ENCODE assay signal across 9 cellular contexts in the genomic region with DNA sequence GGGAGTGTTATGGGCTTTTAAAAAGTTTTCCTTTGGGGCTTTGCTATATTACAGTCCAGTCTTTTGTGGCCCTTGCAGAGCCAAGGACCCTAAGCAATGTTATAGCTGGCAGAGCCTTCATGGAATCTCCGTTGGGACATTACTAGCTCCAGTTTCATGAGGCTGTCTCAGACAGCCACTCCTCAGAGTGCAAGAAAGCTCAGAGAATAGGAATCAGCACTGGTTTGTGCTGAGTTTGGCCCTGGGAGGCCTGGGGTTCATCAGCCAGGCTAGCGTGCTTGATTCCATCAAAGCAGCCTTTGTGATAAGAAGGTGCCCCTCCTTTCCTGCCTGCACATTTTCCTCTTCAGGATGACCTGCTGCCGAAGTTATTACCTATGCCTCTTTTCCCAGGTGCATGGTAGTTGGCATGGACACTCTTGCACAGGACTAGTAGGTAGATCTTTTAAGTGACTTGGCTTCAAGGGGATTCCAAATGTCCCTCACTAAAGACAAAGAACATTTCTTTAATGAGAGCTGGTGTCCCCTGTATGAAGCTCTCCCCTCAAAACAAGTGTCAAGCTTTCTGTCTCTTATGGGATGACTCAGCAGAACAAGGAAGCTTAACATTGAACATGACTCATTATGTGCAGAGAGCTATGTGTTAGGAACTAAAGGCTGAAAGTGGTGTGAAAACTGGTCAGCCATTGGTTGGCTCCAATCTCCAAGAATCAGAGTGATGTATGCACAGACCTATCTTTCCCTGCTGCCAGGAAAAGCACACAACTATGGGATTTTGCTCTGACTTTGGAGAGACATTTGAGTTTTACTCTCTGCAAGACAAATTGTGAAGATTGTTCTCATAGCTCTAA.
A peak's percentile ranks its signal among the peaks of the same experiment; 100 is the strongest.
DNase-seq lines count a peak whose midpoint lies in the region; ATAC-seq and TF ChIP-seq lines count a peak whose summit lies in the region.
"Had no signal": no experiment of that assay in that cellular context is flagged by ENCODE, and none has a peak within 500 bp of the region (broad histone marks: within the 10 kb centered on the region; RNA-seq: fewer than 3 reads in every experiment).

No MANE protein-coding gene starts in this region.

- CTCF ChIA-PET in Calu3 (lab: Charles Lee) (interaction anchor here (0.5 to 1.4 kb wide), 6 partner anchors 9 to 1872 kb away, joined by 3 to 5 read pairs (median 3); no protein-coding TSS in a partner anchor), PC-3 (lab: Charles Lee) (no interaction called here)

- no peaks in the 10 kb centered on the region for H3K9me3 ChIP-seq in PC-3 (ENCODE audit: low read length)

- H3K4me1 Mint-ChIP-seq in Calu3 (ENCODE audit: low read depth, unreplicated experiment) = peaks cover 40% of the 10 kb centered on the region
- H3K4me1 Mint-ChIP-seq in HFFc6 (ENCODE audit: low read depth) = peaks cover 40% of the 10 kb centered on the region
- H3K4me1 Mint-ChIP-seq: naive B cell had no signal

- 0 out of 2 replicates have a peak, but pooled peaks cover 5% of the 10 kb centered on the region for H3K27me3 ChIP-seq in PC-3 (ENCODE audit: low read length)

- peak overlapping the region; percentile 43 for H3K4me3 Mint-ChIP-seq in Calu3 (ENCODE audit: low read depth, unreplicated experiment)
- H3K4me3 Mint-ChIP-seq in HFFc6 = no peak overlapping the region
- H3K4me3 Mint-ChIP-seq: naive B cell had no signal

- H3K36me3 ChIP-seq in PC-3 (ENCODE audit: low read depth, low read length) = no peaks in the 10 kb centered on the region

- H3K9me3 Mint-ChIP-seq in Calu3 (ENCODE audit: low read depth, unreplicated experiment) (no peaks in the 10 kb centered on the region), HFFc6 (no peaks in the 10 kb centered on the region)
- H3K9me3 Mint-ChIP-seq: naive B cell had no signal

- intact Hi-C loops in Calu3 (cut with micrococcal nuclease; ENCODE audit: unreplicated experiment) (loop anchor here (10.0 kb wide), 1 partner anchor 175 kb away; the partner anchor contains the start of gene PPIC), PC-3 (cut with micrococcal nuclease) (no loop called here)

- H3K4me1 ChIP-seq in PC-3 (ENCODE audit: insufficient read depth, low read length) = peaks cover 5% of the 10 kb centered on the region

- no peaks in the 10 kb centered on the region for H3K27me3 Mint-ChIP-seq in Calu3 (ENCODE audit: unreplicated experiment)
- H3K27me3 Mint-ChIP-seq in HFFc6 (ENCODE audit: insufficient read depth) = no peaks in the 10 kb centered on the region; the same call in 1 of the 2 replicates

- ATAC-seq in PC-3 = peak; percentile 67

- TF ChIP-seq CTCF in Calu3 (IDR thresholded peaks at IDR 0.05; ENCODE audit: unreplicated experiment) (no peak), HFFc6 (IDR thresholded peaks at IDR 0.05) (no peak), PC-3 (conservative IDR thresholded peaks at IDR 0.05; ENCODE audit: low read depth, low read length) (no peak)

- no peaks in the 10 kb centered on the region for H4K20me1 ChIP-seq in PC-3 (ENCODE audit: low read length)

- H3K79me2 ChIP-seq in PC-3 (ENCODE audit: low read length) = no peaks in the 10 kb centered on the region

- DNase-seq in Calu3 (peak; percentile 53), HFFc6 (peak; percentile 88), PC-3 (peak; percentile 62), glomerular visceral epithelial cell (ENCODE audit: extremely low spot score) (peak; percentile 71), NCI-H2029 treated with DMSO at 0.1 percent for 48 hours (lab: John Stamatoyannopoulos, UW) (no peak), NCI-H446 treated with DMSO at 0.1 percent for 48 hours (lab: John Stamatoyannopoulos, UW) (no peak), D341Med (ENCODE audit: low spot score) (no peak)
- no peak for DNase-seq in stimulated activated CD8-positive, alpha-beta memory T cell treated with anti-CD3 and anti-CD28 coated beads, Interleukin-4, amount 100 ng/mL, for 48 hours
- DNase-seq: naive B cell had no signal

- POLR2A ChIA-PET in PC-3 (lab: Charles Lee; ENCODE audit: unreplicated experiment) = no interaction called here

- no peak overlapping the region for H3K9ac ChIP-seq in PC-3 (ENCODE audit: low read length)

- H3K36me3 Mint-ChIP-seq in Calu3 (ENCODE audit: insufficient read depth, unreplicated experiment) (no peaks in the 10 kb centered on the region), HFFc6 (ENCODE audit: low read depth) (no peaks in the 10 kb centered on the region)
- H3K36me3 Mint-ChIP-seq: naive B cell had no signal

- H3K4me3 ChIP-seq in PC-3 (ENCODE audit: low read length) = no peak overlapping the region

- no peak overlapping the region for H3K27ac ChIP-seq in PC-3 (ENCODE audit: low read length)

- no peaks in the 10 kb centered on the region for H3F3A ChIP-seq in PC-3 (ENCODE audit: low read length, unreplicated experiment)

- no TSS peak for BruUV-seq in Calu3 (replicated peaks; lab: Mats Ljungman, UMichigan)
- BruUV-seq in PC-3 (replicated peaks; lab: Mats Ljungman, UMichigan) = no TSS peak

- H2AFZ ChIP-seq in PC-3 (ENCODE audit: low read length) = 0 out of 2 replicates have a peak overlapping the region, but pooled peaks have one; percentile 30

- H3K27ac Mint-ChIP-seq in Calu3 (ENCODE audit: unreplicated experiment) (peak overlapping the region; percentile 85), HFFc6 (peak overlapping the region; percentile 64)
- H3K27ac Mint-ChIP-seq: naive B cell had no signal

- H3K9me2 ChIP-seq in PC-3 (replicated peaks; ENCODE audit: low read length) = no peaks in the 10 kb centered on the region

- H3K4me2 ChIP-seq in PC-3 (ENCODE audit: low read length) = no peak overlapping the region; the same call in 1 of the 2 replicates

Comparison
In these comparisons a context has a peak if more than half of its experiments do, and no peak if none do; other contexts are left out.
1. DNase-seq: peak in Calu3 (single experiment), HFFc6 (single experiment), PC-3 (single experiment) and glomerular visceral epithelial cell (single experiment); none in NCI-H2029 treated with DMSO at 0.1 percent for 48 hours (single experiment), stimulated activated CD8-positive, alpha-beta memory T cell treated with anti-CD3 and anti-CD28 coated beads, Interleukin-4, amount 100 ng/mL, for 48 hours (single experiment), NCI-H446 treated with DMSO at 0.1 percent for 48 hours (single experiment) and D341Med (single experiment).